Comparison of ENCODE assay signal across 26 cellular contexts in genomic region chr9:76044420-76044819, GRCh38.
DNase-seq lines count a peak whose midpoint lies in the region; ATAC-seq and TF ChIP-seq lines count a peak whose summit lies in the region.
"Had no signal": no experiment of that assay in that cellular context is flagged by ENCODE, and none has a peak within 500 bp of the region (broad histone marks: within the 10 kb centered on the region; RNA-seq: fewer than 3 reads in every experiment).

No MANE protein-coding gene starts in this region.

- H3K27ac Mint-ChIP-seq in GM23338 = peak overlapping the region; percentile 91
- H3K27ac Mint-ChIP-seq: activated CD8-positive, alpha-beta T cell treated with anti-CD3 and anti-CD28 coated beads, Interleukin-2, amount 10 ng/mL, durations not matched to agents 7 days and 5 days; activated naive CD8-positive, alpha-beta T cell treated with anti-CD3 and anti-CD28 coated beads for 36 hours; CD4-positive, alpha-beta T cell; memory B cell had no signal

- H3K27ac ChIP-seq in GM23338 (ENCODE audit: low read depth) (peak overlapping the region; percentile 86), iPS-20b (ENCODE audit: low read length) (no peak overlapping the region), upper lobe of right lung (no peak overlapping the region)
- H3K27ac ChIP-seq: breast epithelium, coronary artery, psoas muscle, skin epidermis had no signal

- H3K4me1 ChIP-seq in GM23338 (ENCODE audit: insufficient read depth) = peaks cover 13% of the 10 kb centered on the region
- peaks cover 19% of the 10 kb centered on the region; the same call in 1 of the 2 replicates for H3K4me1 ChIP-seq in iPS-20b (ENCODE audit: insufficient read depth, low read length)
- H3K4me1 ChIP-seq in upper lobe of right lung = no peaks in the 10 kb centered on the region
- H3K4me1 ChIP-seq: breast epithelium, psoas muscle had no signal

- H3K9me2 ChIP-seq in GM23338 (ENCODE audit: insufficient read depth) = no peaks in the 10 kb centered on the region

- in situ Hi-C loops in astrocyte of the spinal cord (cut with HindIII; ENCODE audit: low sequenced_read_pairs) = no loop called here

- peak overlapping the region; percentile 1; the same call in 1 of the 2 replicates for H3K9ac ChIP-seq in iPS-20b (ENCODE audit: low read depth, low read length)

- H3K4me1 Mint-ChIP-seq in GM23338 = peaks cover 22% of the 10 kb centered on the region
- H3K4me1 Mint-ChIP-seq: memory B cell had no signal

- H3K27me3 ChIP-seq in GM23338 (ENCODE audit: insufficient read depth) (no peaks in the 10 kb centered on the region), iPS-20b (ENCODE audit: insufficient read depth, low read length) (no peaks in the 10 kb centered on the region), upper lobe of right lung (no peaks in the 10 kb centered on the region)
- H3K27me3 ChIP-seq: breast epithelium had no signal

- H3K9me3 Mint-ChIP-seq in GM23338 = no peaks in the 10 kb centered on the region
- H3K9me3 Mint-ChIP-seq: activated naive CD8-positive, alpha-beta T cell treated with anti-CD3 and anti-CD28 coated beads for 36 hours; CD4-positive, alpha-beta T cell had no signal

- no peak overlapping the region for H2AFZ ChIP-seq in GM23338

- H3K36me3 ChIP-seq in GM23338 (ENCODE audit: insufficient read depth) = no peaks in the 10 kb centered on the region
- no peaks in the 10 kb centered on the region for H3K36me3 ChIP-seq in iPS-20b (ENCODE audit: insufficient read depth, low read depth, low read length)
- no peaks in the 10 kb centered on the region for H3K36me3 ChIP-seq in upper lobe of right lung
- H3K36me3 ChIP-seq: breast epithelium had no signal

- TF ChIP-seq CTCF in GM23338 (conservative IDR thresholded peaks at IDR 0.05; ENCODE audit: low read depth in 2 of 2) (no peak), astrocyte of the spinal cord (IDR thresholded peaks at IDR 0.05; ENCODE audit: low read depth, low read length) (no peak), upper lobe of right lung (IDR thresholded peaks at IDR 0.05) (no peak)

- H3K4me3 Mint-ChIP-seq in GM23338 = no peak overlapping the region; the same call in 2 of the 3 replicates
- H3K4me3 Mint-ChIP-seq: activated CD8-positive, alpha-beta T cell treated with anti-CD3 and anti-CD28 coated beads, Interleukin-2, amount 10 ng/mL, durations not matched to agents 7 days and 5 days; activated naive CD8-positive, alpha-beta T cell treated with anti-CD3 and anti-CD28 coated beads for 36 hours; CD4-positive, alpha-beta T cell; memory B cell had no signal

- H3K4me3 ChIP-seq in GM23338 = no peak overlapping the region
- no peak overlapping the region for H3K4me3 ChIP-seq in astrocyte of the spinal cord (ENCODE audit: low read depth, low read length)
- H3K4me3 ChIP-seq in iPS-20b (ENCODE audit: low read length) = no peak overlapping the region
- no peak overlapping the region for H3K4me3 ChIP-seq in upper lobe of right lung
- H3K4me3 ChIP-seq: breast epithelium, coronary artery, psoas muscle, skin epidermis had no signal

- H4K20me1 ChIP-seq in GM23338 (replicated peaks; ENCODE audit: insufficient read depth) = no peaks in the 10 kb centered on the region

- peaks cover 4% of the 10 kb centered on the region; the same call in 2 of the 3 replicates for H3K36me3 Mint-ChIP-seq in GM23338 (ENCODE audit: low read depth)
- H3K36me3 Mint-ChIP-seq: memory B cell had no signal

- no peak for DNase-seq in GM23338 (ENCODE audit: low spot score)
- peak; percentile 16 for DNase-seq in astrocyte of the spinal cord (ENCODE audit: low read depth, low spot score)
- no peak for DNase-seq in upper lobe of right lung
- DNase-seq in nucleus accumbens (lab: John Stamatoyannopoulos, UW) = no peak
- no peak for DNase-seq in head of caudate nucleus
- DNase-seq: activated CD4-positive, alpha-beta T cell treated with anti-CD3 and anti-CD28 coated beads for 1 hour; activated CD8-positive, alpha-beta T cell treated with anti-CD3 and anti-CD28 coated beads, Interleukin-2, amount 10 ng/mL, durations not matched to agents 7 days and 5 days; activated effector memory CD4-positive, alpha-beta T cell treated with Interleukin-2 at 50 U/mL for 16 hours; activated naive CD8-positive, alpha-beta T cell treated with anti-CD3 and anti-CD28 coated beads for 36 hours; activated T-cell treated with anti-CD3 and anti-CD28 coated beads for 4 hours; CD4-positive, alpha-beta T cell; GF-D8; NCI-H1694; NCI-H2171; NCI-H524; PC-3; psoas muscle; SHP77 treated with DMSO at 0.1 percent for 48 hours; substantia nigra had no signal

- intact Hi-C loops in upper lobe of right lung (cut with DNase I) (no loop called here), head of caudate nucleus (cut with DNase I) (no loop called here)

- no peak overlapping the region for H3K4me2 ChIP-seq in GM23338

- no peaks in the 10 kb centered on the region for H3K9me3 ChIP-seq in iPS-20b (ENCODE audit: insufficient read depth, low read depth, low read length)
- H3K9me3 ChIP-seq in upper lobe of right lung = no peaks in the 10 kb centered on the region
- H3K9me3 ChIP-seq: breast epithelium, psoas muscle had no signal

- no peaks in the 10 kb centered on the region for H3K79me2 ChIP-seq in GM23338 (replicated peaks; ENCODE audit: insufficient read depth)

- H3K27me3 Mint-ChIP-seq in GM23338 (ENCODE audit: insufficient read depth, low read depth, poor library complexity) = peaks cover 3% of the 10 kb centered on the region
- H3K27me3 Mint-ChIP-seq: activated naive CD8-positive, alpha-beta T cell treated with anti-CD3 and anti-CD28 coated beads for 36 hours; CD4-positive, alpha-beta T cell had no signal

- ATAC-seq in GM23338 (no peak), upper lobe of right lung (peak; percentile 29), GM19324 (IDR thresholded peaks at IDR 0.05; ENCODE audit: low FRiP score, unreplicated experiment) (no peak)
- ATAC-seq: activated CD8-positive, alpha-beta T cell treated with anti-CD3 and anti-CD28 coated beads, Interleukin-2, amount 10 ng/mL, durations not matched to agents 7 days and 5 days; esophagus mucosa; PC-3; psoas muscle had no signal

- H3F3A ChIP-seq in GM23338 (replicated peaks; ENCODE audit: low read depth) = no peaks in the 10 kb centered on the region

TF ChIP-seq in GM23338, 12 proteins besides CTCF, POLR2A, EP300 and RAD21 (continues in another document):
- TF ChIP-seq EZH2phosphoT487 (IDR thresholded peaks at IDR 0.05; ENCODE audit: unreplicated experiment) (no peak), JUNB (IDR thresholded peaks at IDR 0.05; ENCODE audit: unreplicated experiment) (no peak), POLR2AphosphoS5 (IDR thresholded peaks at IDR 0.05; ENCODE audit: low read depth) (no peak), CREB1 (CRISPR knock-in tag; IDR thresholded peaks at IDR 0.05; ENCODE audit: low read depth) (no peak), ZNF462 (CRISPR knock-in tag; IDR thresholded peaks at IDR 0.05) (no peak)
